In genomic region chr5:172481011-172481410, GRCh38 we compare ENCODE assay signal across 21 cellular contexts. TPM values are rescaled to one million over a fixed set of nuclear protein-coding genes. Genes with fewer than 3 reads are reported as not detected.
DNase-seq lines count a peak whose midpoint lies in the region; ATAC-seq and TF ChIP-seq lines count a peak whose summit lies in the region.
"Had no signal": no experiment of that assay in that cellular context is flagged by ENCODE, and none has a peak within 500 bp of the region (broad histone marks: within the 10 kb centered on the region; RNA-seq: fewer than 3 reads in every experiment).

No MANE protein-coding gene starts in this region.

- no peak overlapping the region for H3K4me3 Mint-ChIP-seq in neural progenitor cell
- H3K4me3 Mint-ChIP-seq in CD4-positive, alpha-beta memory T cell = no peak overlapping the region
- H3K4me3 Mint-ChIP-seq: CD14-positive monocyte; CD4-positive, alpha-beta T cell had no signal

- H2AFZ ChIP-seq in neural progenitor cell (replicated peaks) = no peak overlapping the region

- H3K27me3 ChIP-seq in heart left ventricle (no peaks in the 10 kb centered on the region), right cardiac atrium (ENCODE audit: control insufficient read depth, insufficient read depth) (no peaks in the 10 kb centered on the region), right atrium auricular region (no peaks in the 10 kb centered on the region), neural progenitor cell (no peaks in the 10 kb centered on the region), gastrocnemius medialis (no peaks in the 10 kb centered on the region)
- no peaks in the 10 kb centered on the region for H3K27me3 ChIP-seq in CD4-positive, alpha-beta memory T cell (ENCODE audit: insufficient read depth, low read length)
- H3K27me3 ChIP-seq: BE2C; BLaER1 treated with 17β-estradiol and CSF1 and Interleukin-3, amounts not matched to agents 10 nM and 100 nM had no signal

- CTCF ChIA-PET in CD4-positive, alpha-beta memory T cell (lab: Charles Lee; ENCODE audit: partially characterized antibody) = interaction anchor here (1.3 to 7.7 kb wide), 2 partner anchors 30 to 217 kb away, joined by 3 to 52 read pairs; no protein-coding TSS in a partner anchor

- no peaks in the 10 kb centered on the region for H3K36me3 Mint-ChIP-seq in neural progenitor cell
- H3K36me3 Mint-ChIP-seq in CD4-positive, alpha-beta memory T cell = no peaks in the 10 kb centered on the region
- H3K36me3 Mint-ChIP-seq: CD14-positive monocyte had no signal

- intact Hi-C loops in heart left ventricle (cut with DNase I) (loop anchor here in 4 of 10 donors (2.0 to 5.0 kb wide), 4 partner anchors 101 to 451 kb away; partner anchors contain the start of gene NEURL1B (in 3 of the 4)), right cardiac atrium (cut with DNase I) (loop anchor here in 1 of 4 donors (10.0 kb wide), 1 partner anchor 444 kb away; no protein-coding TSS in a partner anchor), Right ventricle myocardium superior (cut with DNase I) (no loop called here), gastrocnemius medialis (cut with DNase I; ENCODE audit: low total_unique reads) (loop anchor here (5.0 kb wide), 1 partner anchor 76 kb away; no protein-coding TSS in a partner anchor)
- intact Hi-C loops in CD4-positive, alpha-beta memory T cell (cut with micrococcal nuclease) = no loop called here

- no peak overlapping the region for H3K9ac ChIP-seq in neural progenitor cell
- H3K9ac ChIP-seq: BLaER1 treated with 17β-estradiol and CSF1 and Interleukin-3, amounts not matched to agents 10 nM and 100 nM had no signal

- H3K9me3 Mint-ChIP-seq in neural progenitor cell = no peaks in the 10 kb centered on the region
- peaks cover 0 to 3% (median 0%) of the 10 kb centered on the region in 8 donors for H3K9me3 Mint-ChIP-seq in CD4-positive, alpha-beta memory T cell
- H3K9me3 Mint-ChIP-seq: CD4-positive, alpha-beta T cell had no signal

- peaks cover 4% of the 10 kb centered on the region for H3F3A ChIP-seq in neural progenitor cell (ENCODE audit: low read depth)

- in situ Hi-C loops in gastrocnemius medialis (cut with MboI; ENCODE audit: low sequenced_read_pairs in 4 of 4) = loop anchor here in 1 of 4 donors (5.0 kb wide), 1 partner anchor 216 kb away; no protein-coding TSS in a partner anchor

- no peak for DNase-seq in heart left ventricle
- no peak for DNase-seq in right cardiac atrium
- no peak for DNase-seq in right atrium auricular region (ENCODE audit: low spot score)
- DNase-seq in Right ventricle myocardium superior = no peak
- DNase-seq in neural progenitor cell (ENCODE audit: low spot score) = no peak
- no peak for DNase-seq in gastrocnemius medialis
- DNase-seq in CD4-positive, alpha-beta memory T cell = no peak
- DNase-seq in NCI-H446 treated with DMSO at 0.1 percent for 48 hours (lab: John Stamatoyannopoulos, UW) = no peak
- DNase-seq: 8988T; ACHN; AML-193; BE2C; Calu3; CD4-positive, alpha-beta T cell; COR-L47; DND-41; GOT3 had no signal

- WGBS in heart left ventricle, 4 donors = 74 to 93% (median 85%) methylated on average over 5 of the region's 5 CpGs
- 88% methylated on average over 5 of the region's 5 CpGs for WGBS in right cardiac atrium

- ATAC-seq in heart left ventricle = no peak
- no peak for ATAC-seq in right cardiac atrium
- no peak for ATAC-seq in Right ventricle myocardium superior (ENCODE audit: poor library complexity)
- ATAC-seq in gastrocnemius medialis = no peak
- ATAC-seq: A549 had no signal

- peak overlapping the region; percentile 10 for H3K27ac Mint-ChIP-seq in neural progenitor cell
- no peak overlapping the region for H3K27ac Mint-ChIP-seq in CD4-positive, alpha-beta memory T cell
- H3K27ac Mint-ChIP-seq: CD14-positive monocyte; CD4-positive, alpha-beta T cell had no signal

- H3K36me3 ChIP-seq in heart left ventricle (no peaks in the 10 kb centered on the region), right atrium auricular region (no peaks in the 10 kb centered on the region), neural progenitor cell (no peaks in the 10 kb centered on the region), gastrocnemius medialis (no peaks in the 10 kb centered on the region)
- H3K36me3 ChIP-seq in CD4-positive, alpha-beta memory T cell (ENCODE audit: insufficient read depth, low read length) = no peaks in the 10 kb centered on the region
- H3K36me3 ChIP-seq: BE2C; BLaER1 treated with 17β-estradiol and CSF1 and Interleukin-3, amounts not matched to agents 10 nM and 100 nM; HAP-1 had no signal

- TF ChIP-seq CTCF in heart left ventricle (IDR thresholded peaks at IDR 0.05) (no peak), right atrium auricular region (IDR thresholded peaks at IDR 0.05) (no peak), neural progenitor cell (IDR thresholded peaks at IDR 0.05) (no peak), gastrocnemius medialis (IDR thresholded peaks at IDR 0.05 in 4 of 5, conservative IDR thresholded peaks at IDR 0.05 in 1 of 5) (no peak)

- POLR2A ChIA-PET in CD4-positive, alpha-beta memory T cell (lab: Charles Lee; ENCODE audit: partially characterized antibody) = no interaction called here

- H3K4me1 ChIP-seq in heart left ventricle (peaks cover 0 to 27% (median 12%) of the 10 kb centered on the region in 12 donors), right cardiac atrium (ENCODE audit: control insufficient read depth, insufficient read depth, low read length) (peaks cover 3% of the 10 kb centered on the region), right atrium auricular region (peaks cover 0 to 6% of the 10 kb centered on the region in 2 donors), neural progenitor cell (no peaks in the 10 kb centered on the region), gastrocnemius medialis (peaks cover 0 to 4% of the 10 kb centered on the region in 2 donors)
- H3K4me1 ChIP-seq in CD4-positive, alpha-beta memory T cell (ENCODE audit: insufficient read depth, low read length) = no peaks in the 10 kb centered on the region
- H3K4me1 ChIP-seq: A549, BE2C, HAP-1 had no signal

- peaks cover 15% of the 10 kb centered on the region for H3K4me1 Mint-ChIP-seq in neural progenitor cell
- H3K4me1 Mint-ChIP-seq in CD4-positive, alpha-beta memory T cell = peaks cover 0 to 1% (median under 1%) of the 10 kb centered on the region in 4 donors

- H3K27ac ChIP-seq in heart left ventricle (peak overlapping the region in 9 of 12 donors; percentile 22 to 79 (median 72)), right cardiac atrium (ENCODE audit: low read length) (no peak overlapping the region), right atrium auricular region (peak overlapping the region; percentile 39 to 62), neural progenitor cell (no peak overlapping the region), gastrocnemius medialis (peak overlapping the region; percentile 40 to 75 (median 64))
- no peak overlapping the region for H3K27ac ChIP-seq in CD4-positive, alpha-beta memory T cell (ENCODE audit: low read depth, low read length)
- H3K27ac ChIP-seq: A549; BLaER1 treated with 17β-estradiol and CSF1 and Interleukin-3, amounts not matched to agents 10 nM and 100 nM had no signal

- H3K27me3 Mint-ChIP-seq in neural progenitor cell (ENCODE audit: insufficient read depth, low read depth) = peaks cover 15% of the 10 kb centered on the region
- H3K27me3 Mint-ChIP-seq in CD4-positive, alpha-beta memory T cell = no peaks in the 10 kb centered on the region
- H3K27me3 Mint-ChIP-seq: CD4-positive, alpha-beta T cell had no signal

- H3K4me2 ChIP-seq in neural progenitor cell = no peak overlapping the region
- H3K4me2 ChIP-seq: A549 had no signal

- H3K4me3 ChIP-seq in heart left ventricle (no peak overlapping the region), right cardiac atrium (ENCODE audit: low read length) (no peak overlapping the region), right atrium auricular region (no peak overlapping the region), neural progenitor cell (no peak overlapping the region), gastrocnemius medialis (no peak overlapping the region)
- H3K4me3 ChIP-seq in CD4-positive, alpha-beta memory T cell (ENCODE audit: low read length in 2 of 2) = no peak overlapping the region
- H3K4me3 ChIP-seq: A549; BLaER1 treated with 17β-estradiol and CSF1 and Interleukin-3, amounts not matched to agents 10 nM and 100 nM; HAP-1 had no signal

- H3K79me2 ChIP-seq in neural progenitor cell (ENCODE audit: low read depth) = no peaks in the 10 kb centered on the region

- TF ChIP-seq POLR2A in heart left ventricle (IDR thresholded peaks at IDR 0.05) (no peak), gastrocnemius medialis (IDR thresholded peaks at IDR 0.05) (no peak)

- no peaks in the 10 kb centered on the region for H3K9me3 ChIP-seq in heart left ventricle
- no peaks in the 10 kb centered on the region for H3K9me3 ChIP-seq in right cardiac atrium (ENCODE audit: control insufficient read depth, low read length)
- H3K9me3 ChIP-seq in right atrium auricular region = no peaks in the 10 kb centered on the region
- no peaks in the 10 kb centered on the region for H3K9me3 ChIP-seq in neural progenitor cell (ENCODE audit: low read depth)
- H3K9me3 ChIP-seq in gastrocnemius medialis = no peaks in the 10 kb centered on the region
- H3K9me3 ChIP-seq in CD4-positive, alpha-beta memory T cell (ENCODE audit: control insufficient read depth in 1 of 2, low read length in 2 of 2) = no peaks in the 10 kb centered on the region
- H3K9me3 ChIP-seq: A549, BE2C, HAP-1 had no signal

- no peaks in the 10 kb centered on the region for H4K20me1 ChIP-seq in neural progenitor cell (ENCODE audit: low read depth)
- H4K20me1 ChIP-seq: BLaER1 treated with 17β-estradiol and CSF1 and Interleukin-3, amounts not matched to agents 10 nM and 100 nM had no signal

RNA-seq across cellular contexts. Expression of gene SH3PXD2B, which starts 26.7 kb away (rescaled TPM):
- 10 to 100 TPM in 2 of 9 donors, 1 to 10 TPM in 7; 3.3 to 22.7 (median 8.4) TPM for total RNA-seq in heart left ventricle
- 1 to 10 TPM; 1.1 to 6.9 TPM for polyA plus RNA-seq in heart left ventricle
- 10 to 100 TPM in 1 of 4 donors, 1 to 10 TPM in 3; 5.1 to 18.0 (median 9.1) TPM for total RNA-seq in right cardiac atrium
- 2.2 TPM for polyA plus RNA-seq in right cardiac atrium
- total RNA-seq in right atrium auricular region = 10 to 100 TPM in 1 of 2 donors, 1 to 10 TPM in 1; 7.2 to 13.9 TPM
- total RNA-seq in Right ventricle myocardium superior = 5.3 TPM
- 27.3 and 46.3 TPM in 2 replicates for total RNA-seq in neural progenitor cell (ENCODE audit: low replicate concordance)
- total RNA-seq in gastrocnemius medialis = 10 to 100 TPM in 1 of 4 donors, 1 to 10 TPM in 3; 2.7 to 10.2 (median 4.2) TPM
- under 1 TPM; 0.19 to 0.38 TPM for total RNA-seq in CD4-positive, alpha-beta memory T cell
- not detected for polyA plus RNA-seq in CD4-positive, alpha-beta memory T cell

Comparison
In these comparisons a context has a peak if more than half of its experiments do, and no peak if none do; other contexts are left out.
1. H3K27ac ChIP-seq: peak in heart left ventricle (9 of 12), right atrium auricular region (2 of 2) and gastrocnemius medialis (4 of 4); none in right cardiac atrium (single experiment), neural progenitor cell (single experiment) and CD4-positive, alpha-beta memory T cell (single experiment).